ENCODE assay signal across 19 cellular contexts in genomic region chr12:113173081-113173698, GRCh38. TPM values are rescaled to one million over a fixed set of nuclear protein-coding genes. Genes with fewer than 3 reads are reported as not detected.
DNase-seq lines count a peak whose midpoint lies in the region; ATAC-seq and TF ChIP-seq lines count a peak whose summit lies in the region.
"Had no signal": no experiment of that assay in that cellular context is flagged by ENCODE, and none has a peak within 500 bp of the region (broad histone marks: within the 10 kb centered on the region; RNA-seq: fewer than 3 reads in every experiment).

No MANE protein-coding gene starts in this region.

- TF ChIP-seq CTCF in DND-41 (IDR thresholded peaks at IDR 0.05; ENCODE audit: borderline replicate concordance, extremely low read depth, low read length, poor library complexity, severe bottlenecking): no peak

- H3K4me3 ChIP-seq in DND-41 (ENCODE audit: low read depth in 1 of 2, low read length in 2 of 2): no peak overlapping the region
- H3K4me3 ChIP-seq in SJCRH30: no peak overlapping the region
- H3K4me3 ChIP-seq: A549, heart right ventricle, prostate gland, testis had no signal

- H3K27me3 ChIP-seq in DND-41 (ENCODE audit: insufficient read depth, low read length, poor library complexity) (no peaks in the 10 kb centered on the region), SJCRH30 (no peaks in the 10 kb centered on the region)
- H3K27me3 ChIP-seq: heart right ventricle, testis had no signal

- no peak overlapping the region for H3K9ac ChIP-seq in DND-41 (ENCODE audit: low read depth, low read length)

- DNase-seq in DND-41 (no peak), GM19240 (ENCODE audit: insufficient read length, low spot score) (peak; percentile 55), NCI-H2171 (lab: John Stamatoyannopoulos, UW) (no peak), cerebellum (ENCODE audit: low spot score) (no peak), SJCRH30 (no peak), NCI-H2107 (lab: John Stamatoyannopoulos, UW) (no peak)
- DNase-seq: activated CD4-positive, alpha-beta T cell treated with anti-CD3 and anti-CD28 coated beads for 36 hours; activated naive CD8-positive, alpha-beta T cell treated with anti-CD3 and anti-CD28 coated beads, Interleukin-2, amount 50 U/mL, for 24 hours; activated T-cell treated with anti-CD3 and anti-CD28 coated beads, Interleukin-2, amount 50 U/mL, for 4 hours; COR-L47; heart right ventricle; NCI-H1048; stimulated activated CD4-positive, alpha-beta T cell treated with anti-CD3 and anti-CD28 coated beads, Interleukin-12 subunit alpha, Interleukin-12 subunit beta, amount 100 ng/mL, for 4 hours had no signal

- H4K20me1 ChIP-seq in DND-41 (ENCODE audit: insufficient read depth, low read length): peaks cover 8% of the 10 kb centered on the region

- H3K4me2 ChIP-seq in DND-41 (ENCODE audit: insufficient read depth, low read length): no peak overlapping the region
- H3K4me2 ChIP-seq: A549 had no signal

- H3K4me1 ChIP-seq in DND-41 (ENCODE audit: insufficient read depth, low read length): no peaks in the 10 kb centered on the region
- no peaks in the 10 kb centered on the region for H3K4me1 ChIP-seq in SJCRH30
- H3K4me1 ChIP-seq: A549, heart right ventricle, prostate gland had no signal

- peaks cover 31% of the 10 kb centered on the region for H3K79me2 ChIP-seq in DND-41 (ENCODE audit: insufficient read depth, low read length)

- no peak overlapping the region for H2AFZ ChIP-seq in DND-41 (ENCODE audit: low read depth, low read length)

- ATAC-seq in DND-41 (ENCODE audit: insufficient read depth, low read depth): no peak
- ATAC-seq in HG02642 (IDR thresholded peaks at IDR 0.05; ENCODE audit: poor library complexity, unreplicated experiment): peak; percentile 78
- ATAC-seq: A549; activated CD4-positive, alpha-beta T cell treated with anti-CD3 and anti-CD28 coated beads for 36 hours; activated naive CD8-positive, alpha-beta T cell treated with anti-CD3 and anti-CD28 coated beads, Interleukin-2, amount 50 U/mL, for 24 hours; activated T-cell treated with anti-CD3 and anti-CD28 coated beads, Interleukin-2, amount 50 U/mL, for 4 hours; heart right ventricle had no signal

- H3K36me3 ChIP-seq in DND-41 (ENCODE audit: insufficient read depth, low read length) (peaks cover 95% of the 10 kb centered on the region), KOPT-K1 (ENCODE audit: insufficient read depth, low read length) (peaks cover 93% of the 10 kb centered on the region), SJCRH30 (peaks cover 62% of the 10 kb centered on the region)

- H3K9me3 ChIP-seq in DND-41 (ENCODE audit: insufficient read depth, low read length, severe bottlenecking) (no peaks in the 10 kb centered on the region), KOPT-K1 (ENCODE audit: insufficient read depth, low read length, poor library complexity, severe bottlenecking) (no peaks in the 10 kb centered on the region), SJCRH30 (replicated peaks) (no peaks in the 10 kb centered on the region)
- H3K9me3 ChIP-seq: prostate gland, testis had no signal

- H3K27ac ChIP-seq in DND-41 (ENCODE audit: low read length) (peak overlapping the region; percentile 1; the same call in 1 of the 2 replicates), KOPT-K1 (ENCODE audit: low read depth, low read length, poor library complexity, severe bottlenecking) (peak overlapping the region; percentile 90), SJCRH30 (no peak overlapping the region)
- H3K27ac ChIP-seq: A549, heart right ventricle, prostate gland, testis had no signal

RNA-seq across cellular contexts. Expression of gene DDX54, which starts 12.1 kb away (rescaled TPM):
- total RNA-seq in cerebellum: 9.3 TPM
- total RNA-seq in SJCRH30 (2014; rRNA removed; shearing (Covaris generic)): 43.7 and 47.6 TPM in 2 replicates

RNA-seq across cellular contexts. Expression of gene RITA1, which starts 12.3 kb away (rescaled TPM):
- total RNA-seq in cerebellum: 10.9 TPM
- 20.2 and 22.0 TPM in 2 replicates for total RNA-seq in SJCRH30 (2014; rRNA removed; shearing (Covaris generic))

RNA-seq across cellular contexts. Expression of gene CFAP73, which starts 23.7 kb away (rescaled TPM):
- 0.54 TPM for total RNA-seq in cerebellum
- total RNA-seq in SJCRH30 (2014; rRNA removed; shearing (Covaris generic)): not detected in 2 replicates
- total RNA-seq: heart right ventricle had no signal

RNA-seq across cellular contexts. Expression of gene RASAL1, which starts 37.6 kb away (rescaled TPM):
- total RNA-seq in cerebellum: 0.27 TPM
- not detected in 2 replicates for total RNA-seq in SJCRH30 (2014; rRNA removed; shearing (Covaris generic))
- total RNA-seq: heart right ventricle; T-helper 1 cell treated with Interleukin-12 subunit alpha and Interleukin-12 subunit beta and Interleukin-4 antibody, amounts not matched to agents 30 ng/mL and 1 ng/mL, for 36 hours had no signal

RNA-seq across cellular contexts. Expression of gene TPCN1, which starts 48.1 kb away (rescaled TPM):
- 27.7 TPM for total RNA-seq in cerebellum
- 14.3 and 18.4 TPM in 2 replicates for total RNA-seq in SJCRH30 (2014; rRNA removed; shearing (Covaris generic))
